8 cellular contexts compared by ENCODE assay signal in genomic region chr1:40665335-40666171, GRCh38. TPM values are rescaled to one million over a fixed set of nuclear protein-coding genes. Genes with fewer than 3 reads are reported as not detected.
DNase-seq lines count a peak whose midpoint lies in the region; ATAC-seq, FAIRE-seq and TF ChIP-seq lines count a peak whose summit lies in the region.

Gene RIMS3 (minus strand): TSS chr1:40665682. CDS start chr1:40641925, 23,757 bp downstream.

- peaks cover 4% of the 10 kb centered on the region for H3K4me1 ChIP-seq in colonic mucosa

- H3K36me3 Mint-ChIP-seq in activated CD4-positive, alpha-beta T cell treated with anti-CD3 and anti-CD28 coated beads, Interleukin-2, amount 10 ng/mL, durations not matched to agents 24 days and 14 days (ENCODE audit: low read depth) = no peaks in the 10 kb centered on the region

- no peaks in the 10 kb centered on the region for H3K9me3 Mint-ChIP-seq in activated CD4-positive, alpha-beta T cell treated with anti-CD3 and anti-CD28 coated beads, Interleukin-2, amount 10 ng/mL, durations not matched to agents 24 days and 14 days

- peak within 1 kb of the TSS; percentile 91 for H3K4me3 Mint-ChIP-seq in activated CD4-positive, alpha-beta T cell treated with anti-CD3 and anti-CD28 coated beads, Interleukin-2, amount 10 ng/mL, durations not matched to agents 24 days and 14 days

- H3K9me3 ChIP-seq in colonic mucosa = no peaks in the 10 kb centered on the region

- peak; percentile 84 for FAIRE-seq in GM18507 (lab: Jason Lieb, UNC)

- peak; percentile 74 for ATAC-seq in HG03095 (IDR thresholded peaks at IDR 0.05; ENCODE audit: unreplicated experiment)

- TF ChIP-seq POLR2A in lower leg skin (IDR thresholded peaks at IDR 0.05) = no peak

- TF ChIP-seq CTCF in colonic mucosa (IDR thresholded peaks at IDR 0.05) = no peak
- TF ChIP-seq CTCF in lower leg skin (IDR thresholded peaks at IDR 0.05) = no peak

- 1 to 2% methylated on average over 9 to 27 of the region's 59 CpGs for WGBS in lower leg skin, 2 donors

- H3K27me3 Mint-ChIP-seq in activated CD4-positive, alpha-beta T cell treated with anti-CD3 and anti-CD28 coated beads, Interleukin-2, amount 10 ng/mL, durations not matched to agents 24 days and 14 days = peaks cover 5% of the 10 kb centered on the region

- no peaks in the 10 kb centered on the region for H3K27me3 ChIP-seq in colonic mucosa

- peak; percentile 87 for DNase-seq in 8988T
- peak; percentile 85 for DNase-seq in GM18507 (ENCODE audit: extremely low spot score, insufficient read length, low read depth)
- DNase-seq in NCI-H2227 treated with DMSO at 0.1 percent for 48 hours (lab: John Stamatoyannopoulos, UW) = peak; percentile 73
- DNase-seq in activated CD4-positive, alpha-beta T cell treated with anti-CD3 and anti-CD28 coated beads, Interleukin-2, amount 10 ng/mL, durations not matched to agents 24 days and 14 days = peak; percentile 96
- DNase-seq in colonic mucosa = peak; percentile 86
- peak; percentile 52 to 95 for DNase-seq in lower leg skin (ENCODE audit: low spot score in 2 of 2)
- peak; percentile 50 to 91 (median 77) for DNase-seq in stimulated activated CD4-positive, alpha-beta T cell treated with anti-CD3 and anti-CD28 coated beads, TNF-alpha, amount 100 ng/mL, for 1 hour (ENCODE audit: low read depth in 3 of 3, low spot score in 1 of 3)

- peak within 1 kb of the TSS; percentile 50 to 68 for H3K9ac ChIP-seq in colonic mucosa (ENCODE audit: low read depth in 2 of 2, low read length in 2 of 2)

- H3K27ac Mint-ChIP-seq in activated CD4-positive, alpha-beta T cell treated with anti-CD3 and anti-CD28 coated beads, Interleukin-2, amount 10 ng/mL, durations not matched to agents 24 days and 14 days = peak within 1 kb of the TSS; percentile 85

- H3K36me3 ChIP-seq in colonic mucosa = no peaks in the 10 kb centered on the region

- intact Hi-C loops in activated CD4-positive, alpha-beta T cell treated with anti-CD3 and anti-CD28 coated beads, Interleukin-2, amount 10 ng/mL, durations not matched to agents 24 days and 14 days (cut with micrococcal nuclease) = loop anchor here (1.0 to 10.0 kb wide), 4 partner anchors 38 to 521 kb away; partner anchors contain the start of gene CITED4
- intact Hi-C loops in colonic mucosa (cut with DNase I) (loop anchor here (5.0 kb wide), 3 partner anchors 38 to 197 kb away; partner anchors contain the start of gene CITED4), lower leg skin (cut with DNase I; ENCODE audit: low total_unique reads) (no loop called here)

- H3K4me3 ChIP-seq in colonic mucosa = peak within 1 kb of the TSS; percentile 68
- peak within 1 kb of the TSS; percentile 9 for H3K4me3 ChIP-seq in lower leg skin (ENCODE audit: low read depth, poor library complexity, severe bottlenecking)

- peaks cover 26% of the 10 kb centered on the region for H3K4me1 Mint-ChIP-seq in activated CD4-positive, alpha-beta T cell treated with anti-CD3 and anti-CD28 coated beads, Interleukin-2, amount 10 ng/mL, durations not matched to agents 24 days and 14 days

- H3K27ac ChIP-seq in colonic mucosa = no peak within 1 kb of the TSS

RNA-seq across cellular contexts. Expression of gene RIMS3, which starts in this region (rescaled TPM):
- total RNA-seq in activated CD4-positive, alpha-beta T cell treated with anti-CD3 and anti-CD28 coated beads, Interleukin-2, amount 10 ng/mL, durations not matched to agents 24 days and 14 days = 2.0 and 2.4 TPM in 2 replicates
- total RNA-seq in colonic mucosa (1 to 10 TPM; 7.0 to 9.5 TPM), lower leg skin (1 to 10 TPM; 2.7 to 4.0 (median 3.0) TPM)
